9 cellular contexts compared by ENCODE assay signal in genomic region chr2:65932571-65932970, GRCh38.
"Had no signal": no experiment of that assay in that cellular context is flagged by ENCODE, and none has a peak within 500 bp of the region (broad histone marks: within the 10 kb centered on the region; RNA-seq: fewer than 3 reads in every experiment).

No MANE protein-coding gene starts in this region.

- H3K4me3 ChIP-seq: GM23248, HAP-1 had no signal

- H2AFZ ChIP-seq: GM23248 had no signal

- H3K4me1 ChIP-seq: HAP-1 had no signal

- ATAC-seq: HCT116, HepG2 had no signal

- H3K36me3 ChIP-seq: HAP-1 had no signal

- H3K9ac ChIP-seq: GM23248 had no signal

- DNase-seq: GM23248, GOT3, H7, HFFc6, KBM-7 had no signal

- H3K9me3 ChIP-seq: HAP-1 had no signal

- H3K27ac ChIP-seq: GM23248, HL-60 had no signal
